11 cellular contexts compared by ENCODE assay signal in the genomic region with DNA sequence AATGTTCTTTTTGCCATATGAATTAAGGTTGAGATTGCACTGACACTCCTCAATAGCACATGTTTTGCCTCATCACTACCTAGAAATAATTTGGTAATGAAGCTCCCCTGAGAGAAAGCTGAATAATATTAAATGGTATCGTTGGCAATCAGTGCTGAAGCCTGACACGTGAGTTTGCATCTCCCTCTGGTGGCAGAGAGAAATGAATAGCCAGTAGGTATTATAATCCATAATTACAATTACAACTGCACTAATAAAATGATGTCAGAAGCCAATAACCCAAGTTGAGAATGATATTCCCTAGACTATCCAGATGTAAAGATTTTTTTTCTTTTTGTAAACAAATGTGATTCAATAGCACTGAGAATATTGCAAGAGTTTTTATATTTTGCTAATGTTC.
DNase-seq lines count a peak whose midpoint lies in the region; ATAC-seq, FAIRE-seq and TF ChIP-seq lines count a peak whose summit lies in the region.
"Had no signal": no experiment of that assay in that cellular context is flagged by ENCODE, and none has a peak within 500 bp of the region (broad histone marks: within the 10 kb centered on the region; RNA-seq: fewer than 3 reads in every experiment).

No MANE protein-coding gene starts in this region.

- H3K9me3 Mint-ChIP-seq in type B pancreatic cell = peaks cover 4% of the 10 kb centered on the region
- H3K9me3 Mint-ChIP-seq in natural killer cell = peaks cover 2 to 9% of the 10 kb centered on the region in 2 donors

- H3F3A ChIP-seq in MM.1S (ENCODE audit: insufficient read depth, low read length) = no peaks in the 10 kb centered on the region

- H4K20me1 ChIP-seq in HepG2 (ENCODE audit: insufficient read depth, low read length) (no peaks in the 10 kb centered on the region), MM.1S (ENCODE audit: insufficient read depth, low read length) (no peaks in the 10 kb centered on the region)

- intact Hi-C loops in HepG2 (cut with micrococcal nuclease; ENCODE audit: unreplicated experiment) = no loop called here
- intact Hi-C loops in natural killer cell (cut with micrococcal nuclease) = no loop called here

- ATAC-seq in HepG2 = no peak
- no peak for ATAC-seq in natural killer cell
- ATAC-seq: naive thymus-derived CD4-positive, alpha-beta T cell had no signal

- H3K9me3 ChIP-seq in liver (ENCODE audit: control insufficient read depth in 4 of 4, low read length in 3 of 4) (peaks cover 0 to 3% (median 2%) of the 10 kb centered on the region in 4 donors), HepG2 (ENCODE audit: low read length) (no peaks in the 10 kb centered on the region; the same call in 1 of the 2 replicates), MM.1S (replicated peaks; ENCODE audit: insufficient read depth, low read length) (no peaks in the 10 kb centered on the region), WERI-Rb-1 (ENCODE audit: severe bottlenecking) (no peaks in the 10 kb centered on the region)

- no peaks in the 10 kb centered on the region for H3K79me2 ChIP-seq in HepG2 (ENCODE audit: insufficient read depth, low read length)
- H3K79me2 ChIP-seq in MM.1S (ENCODE audit: low read length) = no peaks in the 10 kb centered on the region

- 32% methylated on average over 2 of the region's 2 CpGs for WGBS in liver
- WGBS in HepG2 (ENCODE audit: low lambda C conversion rate) = 0% methylated on average over 2 of the region's 2 CpGs

- no peaks in the 10 kb centered on the region for H3K9me2 ChIP-seq in MM.1S (replicated peaks; ENCODE audit: insufficient read depth, low read length)

- no peak overlapping the region for H3K4me2 ChIP-seq in HepG2 (ENCODE audit: low read depth, low read length)
- peak overlapping the region; percentile 15; the same call in 1 of the 2 replicates for H3K4me2 ChIP-seq in MM.1S (ENCODE audit: low read depth, low read length)

- no peak overlapping the region for H3K4me3 ChIP-seq in liver (ENCODE audit: low read depth in 1 of 3, low read length in 3 of 3)
- H3K4me3 ChIP-seq in HepG2 (replicated peaks in 1 of 3; ENCODE audit: insufficient read depth in 1 of 3, low read depth in 2 of 3, low read length in 3 of 3) = no peak overlapping the region
- H3K4me3 ChIP-seq in MM.1S (ENCODE audit: low read length) = no peak overlapping the region
- no peak overlapping the region for H3K4me3 ChIP-seq in WERI-Rb-1 (ENCODE audit: low read depth, low read length)

- H3K4me1 Mint-ChIP-seq in type B pancreatic cell (ENCODE audit: unreplicated experiment) = no peaks in the 10 kb centered on the region
- H3K4me1 Mint-ChIP-seq in natural killer cell = no peaks in the 10 kb centered on the region
- H3K4me1 Mint-ChIP-seq: CD8-positive, alpha-beta memory T cell; naive thymus-derived CD4-positive, alpha-beta T cell had no signal

- no peak overlapping the region for H2AFZ ChIP-seq in HepG2 (ENCODE audit: low read length)
- H2AFZ ChIP-seq in MM.1S (ENCODE audit: low read length) = no peak overlapping the region

- TF ChIP-seq POLR2A in HepG2 (IDR thresholded peaks at IDR 0.05; ENCODE audit: insufficient read depth in 1 of 2, low read depth in 2 of 2, low read length in 2 of 2) = no peak

- H3K27me3 ChIP-seq in liver (ENCODE audit: control insufficient read depth in 4 of 4, insufficient read depth in 4 of 4, low read length in 3 of 4) = peaks cover 0 to 3% (median 0%) of the 10 kb centered on the region in 4 donors
- H3K27me3 ChIP-seq in HepG2 (ENCODE audit: control insufficient read depth in 1 of 2, insufficient read depth in 2 of 2, low read length in 2 of 2) = no peaks in the 10 kb centered on the region
- H3K27me3 ChIP-seq in MM.1S (replicated peaks; ENCODE audit: insufficient read depth, low read length) = no peaks in the 10 kb centered on the region
- no peaks in the 10 kb centered on the region for H3K27me3 ChIP-seq in WERI-Rb-1 (ENCODE audit: insufficient read depth, low read depth, severe bottlenecking)

- no peak overlapping the region for H3K9ac ChIP-seq in liver (ENCODE audit: low read depth in 1 of 2, low read length in 2 of 2)
- no peak overlapping the region for H3K9ac ChIP-seq in HepG2 (ENCODE audit: insufficient read depth, low read depth, low read length)
- H3K9ac ChIP-seq in MM.1S (ENCODE audit: low read length) = no peak overlapping the region

- POLR2A ChIA-PET in HepG2 (lab: Yijun Ruan, JAX) = no interaction called here

- CTCF ChIA-PET in HepG2 (lab: Yijun Ruan, JAX; ENCODE audit: low intra/inter-chr PET ratio, low total read pairs) = no interaction called here

- DNase-seq in HepG2 (ENCODE audit: low spot score) (no peak), MM.1S (peak; percentile 56), WERI-Rb-1 (no peak), type B pancreatic cell (ENCODE audit: extremely low spot score, unreplicated experiment) (no peak), NCI-H187 treated with DMSO at 0.1 percent for 48 hours (lab: John Stamatoyannopoulos, UW) (no peak), T-helper 9 cell (no peak), natural killer cell (no peak)
- DNase-seq: activated naive CD4-positive, alpha-beta T cell; CD8-positive, alpha-beta memory T cell; naive thymus-derived CD4-positive, alpha-beta T cell had no signal

- in situ Hi-C loops in HepG2 (cut with HindIII; ENCODE audit: extremely low pct_ligation_motif_present, low pct_unique_long_range_greater_than_20kb) = no loop called here

- no TSS peak for BruUV-seq in HepG2 (replicated peaks; lab: Mats Ljungman, UMichigan)

- TF ChIP-seq RAD21 in liver (IDR thresholded peaks at IDR 0.05) (peak; percentile 44 to 46), HepG2 (CRISPR knock-in tag; IDR thresholded peaks at IDR 0.05) (no peak)

- no peaks in the 10 kb centered on the region for H3K36me3 ChIP-seq in liver (ENCODE audit: control insufficient read depth in 4 of 4, insufficient read depth in 3 of 4, low read depth in 1 of 4, low read length in 3 of 4)
- H3K36me3 ChIP-seq in HepG2 (replicated peaks in 1 of 2; ENCODE audit: control insufficient read depth in 1 of 2, insufficient read depth in 2 of 2, low read length in 2 of 2) = no peaks in the 10 kb centered on the region
- no peaks in the 10 kb centered on the region for H3K36me3 ChIP-seq in MM.1S (replicated peaks; ENCODE audit: insufficient read depth, low read length)
- no peaks in the 10 kb centered on the region for H3K36me3 ChIP-seq in WERI-Rb-1

- no peaks in the 10 kb centered on the region for H3K36me3 Mint-ChIP-seq in type B pancreatic cell
- H3K36me3 Mint-ChIP-seq in natural killer cell = peaks cover 10% of the 10 kb centered on the region
- H3K36me3 Mint-ChIP-seq: CD8-positive, alpha-beta memory T cell had no signal

- no peak for TF ChIP-seq EP300 in HepG2 (IDR thresholded peaks at IDR 0.05; ENCODE audit: low read depth in 2 of 2, low read length in 2 of 2)
- TF ChIP-seq EP300 in HepG2 (CRISPR knock-in tag; IDR thresholded peaks at IDR 0.05; ENCODE audit: borderline replicate concordance) = no peak

- H3K27me3 Mint-ChIP-seq in type B pancreatic cell (no peaks in the 10 kb centered on the region), natural killer cell (ENCODE audit: low read depth in 2 of 2) (no peaks in the 10 kb centered on the region)
- H3K27me3 Mint-ChIP-seq: CD8-positive, alpha-beta memory T cell; naive thymus-derived CD4-positive, alpha-beta T cell had no signal

- H3K4me1 ChIP-seq in liver (ENCODE audit: control insufficient read depth in 4 of 4, insufficient read depth in 4 of 4, low read length in 3 of 4) (no peaks in the 10 kb centered on the region), HepG2 (ENCODE audit: insufficient read depth, low read length) (no peaks in the 10 kb centered on the region), MM.1S (ENCODE audit: low read length) (peaks cover 12% of the 10 kb centered on the region)

- H3K4me3 Mint-ChIP-seq in type B pancreatic cell (no peak overlapping the region), natural killer cell (no peak overlapping the region)
- H3K4me3 Mint-ChIP-seq: CD8-positive, alpha-beta memory T cell; naive thymus-derived CD4-positive, alpha-beta T cell had no signal

- no peak for FAIRE-seq in HepG2 (lab: Jason Lieb, UNC)

- no peak overlapping the region for H3K27ac Mint-ChIP-seq in type B pancreatic cell
- no peak overlapping the region for H3K27ac Mint-ChIP-seq in natural killer cell
- H3K27ac Mint-ChIP-seq: CD8-positive, alpha-beta memory T cell; naive thymus-derived CD4-positive, alpha-beta T cell had no signal

- TF ChIP-seq CTCF in liver (IDR thresholded peaks at IDR 0.05; ENCODE audit: low read depth, low read length, missing input control) (peak; percentile 16), HepG2 (CRISPR knock-in tag; IDR thresholded peaks at IDR 0.05) (no peak), MM.1S (IDR thresholded peaks at IDR 0.05; ENCODE audit: low read length) (peak; percentile 70), WERI-Rb-1 (IDR thresholded peaks at IDR 0.05; ENCODE audit: low read depth, low read length) (peak; percentile 33; the same call in 1 of the 2 replicates), type B pancreatic cell (conservative IDR thresholded peaks at IDR 0.05) (peak; percentile 70), natural killer cell (IDR thresholded peaks at IDR 0.05) (no peak)

- H3K27ac ChIP-seq in liver (ENCODE audit: low read depth in 1 of 2, low read length in 2 of 2) (no peak overlapping the region), HepG2 (ENCODE audit: extremely low read length, insufficient read depth, low read length) (no peak overlapping the region), MM.1S (ENCODE audit: low read length) (no peak overlapping the region), WERI-Rb-1 (no peak overlapping the region)

TF ChIP-seq in liver, 16 proteins besides CTCF, POLR2A, EP300 and RAD21 (continues in another document):
- TF ChIP-seq GABPA (IDR thresholded peaks at IDR 0.05 in 1 of 2, conservative IDR thresholded peaks at IDR 0.05 in 1 of 2) (no peak), SP1 (IDR thresholded peaks at IDR 0.05) (no peak), HNF4G (IDR thresholded peaks at IDR 0.05) (no peak), YY1 (IDR thresholded peaks at IDR 0.05) (no peak), EGR1 (IDR thresholded peaks at IDR 0.05; ENCODE audit: low read depth in 2 of 2) (no peak)
- TF ChIP-seq, protein P1, sequence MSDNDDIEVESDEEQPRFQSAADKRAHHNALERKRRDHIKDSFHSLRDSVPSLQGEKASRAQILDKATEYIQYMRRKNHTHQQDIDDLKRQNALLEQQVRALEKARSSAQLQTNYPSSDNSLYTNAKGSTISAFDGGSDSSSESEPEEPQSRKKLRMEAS (IDR thresholded peaks at IDR 0.05) = no peak

TF ChIP-seq in HepG2, 621 proteins besides CTCF, POLR2A, EP300 and RAD21 (continues in another document):
- TF ChIP-seq, protein P2, sequence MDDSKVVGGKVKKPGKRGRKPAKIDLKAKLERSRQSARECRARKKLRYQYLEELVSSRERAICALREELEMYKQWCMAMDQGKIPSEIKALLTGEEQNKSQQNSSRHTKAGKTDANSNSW (CRISPR knock-in tag; IDR thresholded peaks at IDR 0.05; ENCODE audit: borderline replicate concordance) = no peak
- TF ChIP-seq ZNF749 (CRISPR knock-in tag; IDR thresholded peaks at IDR 0.05; ENCODE audit: borderline replicate concordance) (no peak), ZFYVE20 (CRISPR knock-in tag; IDR thresholded peaks at IDR 0.05; ENCODE audit: borderline replicate concordance, low read depth) (no peak), ZNF292 (CRISPR knock-in tag; IDR thresholded peaks at IDR 0.05; ENCODE audit: borderline replicate concordance, low read depth) (no peak)

Comparison
In these comparisons a context has a peak if more than half of its experiments do, and no peak if none do; other contexts are left out.
1. CTCF ChIP-seq: peak in liver (single experiment), MM.1S (single experiment), WERI-Rb-1 (single experiment) and type B pancreatic cell (single experiment); none in HepG2 (single experiment) and natural killer cell (single experiment).